In the genomic region with DNA sequence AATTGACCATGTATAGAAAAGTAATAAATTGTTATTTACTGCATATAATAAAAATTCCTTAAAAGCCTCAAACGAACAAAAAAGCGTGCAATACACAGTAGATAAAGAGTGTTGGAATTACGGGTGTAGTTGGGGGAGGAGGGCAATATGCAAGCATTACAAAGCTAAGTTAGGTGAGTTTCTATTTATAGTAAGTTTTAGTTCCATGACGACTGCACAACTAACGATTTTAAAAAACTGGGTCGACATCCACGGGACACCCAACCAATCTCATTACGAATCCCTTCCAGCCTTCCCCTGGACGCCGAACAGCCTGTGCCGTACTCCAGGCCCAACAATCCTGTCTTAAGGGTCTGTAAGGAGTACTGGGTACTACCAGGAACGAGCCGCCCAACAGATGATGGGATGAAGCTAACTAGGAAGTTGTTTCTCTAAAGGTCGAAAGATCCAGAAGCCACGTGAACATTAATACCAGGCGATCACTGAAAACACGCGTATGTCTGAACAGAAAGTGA, we compare ENCODE assay signal across 8 cellular contexts. TPM values are rescaled to one million over a fixed set of nuclear protein-coding genes. Genes with fewer than 3 reads are reported as not detected.
DNase-seq lines count a peak whose midpoint lies in the region; ATAC-seq, FAIRE-seq and TF ChIP-seq lines count a peak whose summit lies in the region.

No MANE protein-coding gene starts in this region.

- peak overlapping the region; percentile 87 for H3K4me2 ChIP-seq in GM23338

- H3K9me3 Mint-ChIP-seq in GM23338: peaks cover 4% of the 10 kb centered on the region; the same call in 1 of the 3 replicates

- DNase-seq in CD1c-positive myeloid dendritic cell (ENCODE audit: extremely low spot score) (peak; percentile 11), GM23338 (ENCODE audit: low spot score) (peak; percentile 33), fibroblast of villous mesenchyme (ENCODE audit: low read depth) (peak; percentile 24), sigmoid colon (no peak), COR-L47 (lab: John Stamatoyannopoulos, UW) (no peak), H54 (ENCODE audit: insufficient read length, low spot score) (no peak), NCI-H187 treated with DMSO at 0.1 percent for 48 hours (lab: John Stamatoyannopoulos, UW) (no peak)

- H3K79me2 ChIP-seq in GM23338 (replicated peaks; ENCODE audit: insufficient read depth): peaks cover 45% of the 10 kb centered on the region

- H3K36me3 Mint-ChIP-seq in GM23338 (ENCODE audit: low read depth): peaks cover 47% of the 10 kb centered on the region

- H3K36me3 ChIP-seq in GM23338 (ENCODE audit: insufficient read depth) (peaks cover 11% of the 10 kb centered on the region; the same call in 1 of the 2 replicates), sigmoid colon (no peaks in the 10 kb centered on the region)

- no peak for TF ChIP-seq CTCF in GM23338 (conservative IDR thresholded peaks at IDR 0.05; ENCODE audit: low read depth in 2 of 2)
- TF ChIP-seq CTCF in fibroblast of villous mesenchyme (IDR thresholded peaks at IDR 0.05; ENCODE audit: insufficient read depth, low read depth, low read length): no peak
- no peak for TF ChIP-seq CTCF in sigmoid colon (IDR thresholded peaks at IDR 0.05)

- intact Hi-C loops in sigmoid colon (cut with DNase I): loop anchor here (5.0 to 10.0 kb wide), 4 partner anchors 107 to 840 kb away; a partner anchor contains a TSS

- TF ChIP-seq POLR2A in sigmoid colon (IDR thresholded peaks at IDR 0.05) (no peak), H54 (IDR thresholded peaks at IDR 0.05; ENCODE audit: low read depth, low read length) (no peak)

- ATAC-seq in GM23338 (peak; percentile 27), SK-N-SH treated with all-trans-retinoic acid at 6 μM for 48 hours (peak; percentile 48)

- WGBS in sigmoid colon, 2 donors: 2 to 5% methylated on average over 18 of the region's 18 CpGs

- no peaks in the 10 kb centered on the region for H3K9me3 ChIP-seq in sigmoid colon

- H3K27ac Mint-ChIP-seq in GM23338: peak overlapping the region; percentile 87

- no peaks in the 10 kb centered on the region for H3K27me3 ChIP-seq in GM23338 (ENCODE audit: insufficient read depth)
- H3K27me3 ChIP-seq in sigmoid colon: no peaks in the 10 kb centered on the region

- peak overlapping the region; percentile 66 for H3K4me3 ChIP-seq in GM23338
- peak overlapping the region; percentile 93 for H3K4me3 ChIP-seq in fibroblast of villous mesenchyme (ENCODE audit: low read depth, low read length)
- H3K4me3 ChIP-seq in sigmoid colon: peak overlapping the region; percentile 29 to 61 (median 54)

- no peaks in the 10 kb centered on the region for H3K9me2 ChIP-seq in GM23338 (ENCODE audit: insufficient read depth)

- H4K20me1 ChIP-seq in GM23338 (replicated peaks; ENCODE audit: insufficient read depth): no peaks in the 10 kb centered on the region

- peak overlapping the region; percentile 12; the same call in 1 of the 2 replicates for H3K27ac ChIP-seq in GM23338 (ENCODE audit: low read depth)
- H3K27ac ChIP-seq in sigmoid colon: peak overlapping the region in 1 of 4 donors; percentile 77

- TF ChIP-seq EP300 in sigmoid colon (IDR thresholded peaks at IDR 0.05): no peak

- H3K27me3 Mint-ChIP-seq in GM23338 (ENCODE audit: insufficient read depth, low read depth, poor library complexity): peaks cover 9% of the 10 kb centered on the region

- no peak for FAIRE-seq in H54 (lab: Jason Lieb, UNC)

- peaks cover 9% of the 10 kb centered on the region for H3K4me1 Mint-ChIP-seq in GM23338

- no peaks in the 10 kb centered on the region for H3F3A ChIP-seq in GM23338 (replicated peaks; ENCODE audit: low read depth)

- peak overlapping the region; percentile 84; the same call in 1 of the 2 replicates for H2AFZ ChIP-seq in GM23338

- peaks cover 5% of the 10 kb centered on the region for H3K4me1 ChIP-seq in GM23338 (ENCODE audit: insufficient read depth)
- H3K4me1 ChIP-seq in sigmoid colon: peaks cover 0 to 11% (median 9%) of the 10 kb centered on the region in 4 donors

- H3K4me3 Mint-ChIP-seq in GM23338: peak overlapping the region; percentile 96

TF ChIP-seq in GM23338, 12 proteins besides CTCF, POLR2A, EP300 and RAD21:
- TF ChIP-seq, protein P1, sequence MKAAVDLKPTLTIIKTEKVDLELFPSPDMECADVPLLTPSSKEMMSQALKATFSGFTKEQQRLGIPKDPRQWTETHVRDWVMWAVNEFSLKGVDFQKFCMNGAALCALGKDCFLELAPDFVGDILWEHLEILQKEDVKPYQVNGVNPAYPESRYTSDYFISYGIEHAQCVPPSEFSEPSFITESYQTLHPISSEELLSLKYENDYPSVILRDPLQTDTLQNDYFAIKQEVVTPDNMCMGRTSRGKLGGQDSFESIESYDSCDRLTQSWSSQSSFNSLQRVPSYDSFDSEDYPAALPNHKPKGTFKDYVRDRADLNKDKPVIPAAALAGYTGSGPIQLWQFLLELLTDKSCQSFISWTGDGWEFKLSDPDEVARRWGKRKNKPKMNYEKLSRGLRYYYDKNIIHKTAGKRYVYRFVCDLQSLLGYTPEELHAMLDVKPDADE (IDR thresholded peaks at IDR 0.05): no peak
- no peak for TF ChIP-seq STAT1 (IDR thresholded peaks at IDR 0.05; ENCODE audit: unreplicated experiment)
TF ChIP-seq in GM23338: peak in this region for 0.

TF ChIP-seq in SK-N-SH treated with all-trans-retinoic acid at 6 μM for 48 hours, 23 proteins besides CTCF, POLR2A, EP300 and RAD21 (continues in another document):
- no peak for TF ChIP-seq SNAI2 (CRISPR knock-in tag; IDR thresholded peaks at IDR 0.05)
- TF ChIP-seq ARNTL (CRISPR knock-in tag; IDR thresholded peaks at IDR 0.05; ENCODE audit: borderline replicate concordance, low read depth): no peak
- no peak for TF ChIP-seq CSDC2 (CRISPR knock-in tag; IDR thresholded peaks at IDR 0.05)
- no peak for TF ChIP-seq TOX (CRISPR knock-in tag; IDR thresholded peaks at IDR 0.05; ENCODE audit: borderline replicate concordance)
- no peak for TF ChIP-seq ZFP30 (CRISPR knock-in tag; IDR thresholded peaks at IDR 0.05)
- TF ChIP-seq BACH2 (CRISPR knock-in tag; IDR thresholded peaks at IDR 0.05; ENCODE audit: borderline replicate concordance): no peak
- TF ChIP-seq, protein P2, sequence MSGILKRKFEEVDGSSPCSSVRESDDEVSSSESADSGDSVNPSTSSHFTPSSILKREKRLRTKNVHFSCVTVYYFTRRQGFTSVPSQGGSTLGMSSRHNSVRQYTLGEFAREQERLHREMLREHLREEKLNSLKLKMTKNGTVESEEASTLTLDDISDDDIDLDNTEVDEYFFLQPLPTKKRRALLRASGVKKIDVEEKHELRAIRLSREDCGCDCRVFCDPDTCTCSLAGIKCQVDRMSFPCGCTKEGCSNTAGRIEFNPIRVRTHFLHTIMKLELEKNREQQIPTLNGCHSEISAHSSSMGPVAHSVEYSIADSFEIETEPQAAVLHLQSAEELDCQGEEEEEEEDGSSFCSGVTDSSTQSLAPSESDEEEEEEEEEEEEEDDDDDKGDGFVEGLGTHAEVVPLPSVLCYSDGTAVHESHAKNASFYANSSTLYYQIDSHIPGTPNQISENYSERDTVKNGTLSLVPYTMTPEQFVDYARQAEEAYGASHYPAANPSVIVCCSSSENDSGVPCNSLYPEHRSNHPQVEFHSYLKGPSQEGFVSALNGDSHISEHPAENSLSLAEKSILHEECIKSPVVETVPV (CRISPR knock-in tag; IDR thresholded peaks at IDR 0.05): no peak
- TF ChIP-seq OSR1 (CRISPR knock-in tag; IDR thresholded peaks at IDR 0.05): no peak
- TF ChIP-seq, protein P3, sequence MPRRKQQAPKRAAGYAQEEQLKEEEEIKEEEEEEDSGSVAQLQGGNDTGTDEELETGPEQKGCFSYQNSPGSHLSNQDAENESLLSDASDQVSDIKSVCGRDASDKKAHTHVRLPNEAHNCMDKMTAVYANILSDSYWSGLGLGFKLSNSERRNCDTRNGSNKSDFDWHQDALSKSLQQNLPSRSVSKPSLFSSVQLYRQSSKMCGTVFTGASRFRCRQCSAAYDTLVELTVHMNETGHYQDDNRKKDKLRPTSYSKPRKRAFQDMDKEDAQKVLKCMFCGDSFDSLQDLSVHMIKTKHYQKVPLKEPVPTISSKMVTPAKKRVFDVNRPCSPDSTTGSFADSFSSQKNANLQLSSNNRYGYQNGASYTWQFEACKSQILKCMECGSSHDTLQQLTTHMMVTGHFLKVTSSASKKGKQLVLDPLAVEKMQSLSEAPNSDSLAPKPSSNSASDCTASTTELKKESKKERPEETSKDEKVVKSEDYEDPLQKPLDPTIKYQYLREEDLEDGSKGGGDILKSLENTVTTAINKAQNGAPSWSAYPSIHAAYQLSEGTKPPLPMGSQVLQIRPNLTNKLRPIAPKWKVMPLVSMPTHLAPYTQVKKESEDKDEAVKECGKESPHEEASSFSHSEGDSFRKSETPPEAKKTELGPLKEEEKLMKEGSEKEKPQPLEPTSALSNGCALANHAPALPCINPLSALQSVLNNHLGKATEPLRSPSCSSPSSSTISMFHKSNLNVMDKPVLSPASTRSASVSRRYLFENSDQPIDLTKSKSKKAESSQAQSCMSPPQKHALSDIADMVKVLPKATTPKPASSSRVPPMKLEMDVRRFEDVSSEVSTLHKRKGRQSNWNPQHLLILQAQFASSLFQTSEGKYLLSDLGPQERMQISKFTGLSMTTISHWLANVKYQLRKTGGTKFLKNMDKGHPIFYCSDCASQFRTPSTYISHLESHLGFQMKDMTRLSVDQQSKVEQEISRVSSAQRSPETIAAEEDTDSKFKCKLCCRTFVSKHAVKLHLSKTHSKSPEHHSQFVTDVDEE (CRISPR knock-in tag; IDR thresholded peaks at IDR 0.05): no peak

RNA-seq across cellular contexts. Expression of a gene that starts 0.7 kb away (rescaled TPM):
- 14.7 and 20.6 TPM in 2 replicates for total RNA-seq in GM23338 (2014; rRNA removed; shearing (Covaris generic))
- polyA plus RNA-seq in GM23338 (2016; fragmentation: Nextera tagmentation; extraction: Ambion mirVana) (4.5 and 6.9 TPM in 2 replicates), sigmoid colon (1 to 10 TPM in 1 of 3 donors, under 1 TPM in 2; under 0.01 to 2.0 (median 0.46) TPM)
- total RNA-seq in fibroblast of villous mesenchyme (6.4 and 6.9 TPM in 2 replicates), sigmoid colon (under 1 TPM; 0.16 to 0.71 (median 0.48) TPM)

RNA-seq across cellular contexts. Expression of a gene that starts 22.6 kb away (rescaled TPM):
- not detected in 2 replicates for total RNA-seq in GM23338 (2014; rRNA removed; shearing (Covaris generic))
- polyA plus RNA-seq in GM23338 (2016; fragmentation: Nextera tagmentation; extraction: Ambion mirVana): not detected in 2 replicates
- total RNA-seq in fibroblast of villous mesenchyme: not detected in 2 replicates
- total RNA-seq in sigmoid colon: not detected
- polyA plus RNA-seq in sigmoid colon: not detected

RNA-seq across cellular contexts. Expression of a gene that starts 48.1 kb away (rescaled TPM):
- 0.03 and 0.23 TPM in 2 replicates for total RNA-seq in GM23338 (2014; rRNA removed; shearing (Covaris generic))
- polyA plus RNA-seq in GM23338 (2016; fragmentation: Nextera tagmentation; extraction: Ambion mirVana): 0.05 TPM in 1 of 2 replicates, not detected in the other
- under 0.01 TPM in 1 of 2 replicates, not detected in the other for total RNA-seq in fibroblast of villous mesenchyme
- total RNA-seq in sigmoid colon: not detected
- under 1 TPM in 1 of 3 donors, not detected in 2; under 0.01 TPM for polyA plus RNA-seq in sigmoid colon

Comparison
In these comparisons a context has a peak if more than half of its experiments do, and no peak if none do; other contexts are left out.
1. DNase-seq: peak in CD1c-positive myeloid dendritic cell (single experiment), GM23338 (single experiment) and fibroblast of villous mesenchyme (single experiment); none in sigmoid colon (single experiment), COR-L47 (single experiment), H54 (single experiment) and NCI-H187 treated with DMSO at 0.1 percent for 48 hours (single experiment).
2. Peak in every context shown above with its lines, with median percentiles within 50 percentile points of each other: H3K4me3 ChIP-seq.